17 cellular contexts compared by ENCODE assay signal in the genomic region with DNA sequence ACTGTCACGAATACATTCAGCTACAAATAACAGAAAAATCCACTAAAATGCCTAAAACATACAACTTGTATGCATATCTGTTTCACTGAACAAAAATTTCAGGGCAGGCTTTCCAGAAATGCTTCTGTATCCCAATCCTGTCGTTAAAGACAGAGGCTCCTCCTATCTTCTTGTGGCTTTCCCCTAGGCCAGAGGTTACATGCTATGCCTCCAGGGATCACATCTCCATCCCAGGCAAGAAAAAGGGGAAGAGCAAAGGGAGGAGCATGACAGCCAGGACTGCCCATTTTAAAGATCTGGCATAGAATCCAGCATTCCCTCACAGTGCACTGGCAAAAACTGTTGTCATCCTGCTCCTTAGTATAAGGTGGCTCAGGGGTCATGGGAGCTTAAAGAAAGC.
"Had no signal": no experiment of that assay in that cellular context is flagged by ENCODE, and none has a peak within 500 bp of the region (broad histone marks: within the 10 kb centered on the region; RNA-seq: fewer than 3 reads in every experiment).

No MANE protein-coding gene starts in this region.

- H3K4me2 ChIP-seq: hepatocyte had no signal

- DNase-seq: activated CD4-positive, alpha-beta T cell treated with anti-CD3 and anti-CD28 coated beads, Interleukin-2, amount 50 U/mL, for 1 hour; activated CD8-positive, alpha-beta memory T cell treated with anti-CD3 and anti-CD28 coated beads for 24 hours; activated naive CD8-positive, alpha-beta T cell treated with anti-CD3 and anti-CD28 coated beads, Interleukin-2, amount 10 ng/mL, durations not matched to agents 7 days and 5 days; anterior cingulate cortex; brain microvascular endothelial cell; effector memory CD4-positive, alpha-beta T cell; islet precursor cell; natural killer cell; small intestine; stimulated activated naive CD8-positive, alpha-beta T cell treated with anti-CD3 and anti-CD28 coated beads, Interleukin-15, amount 100 ng/mL, for 72 hours; T-helper 2 cell; testis; upper lobe of right lung had no signal

- H3K36me3 ChIP-seq: brain microvascular endothelial cell, left lung, neutrophil, upper lobe of right lung had no signal

- H3K4me3 ChIP-seq: hepatocyte, left lung, testis, upper lobe of right lung had no signal

- H3K79me2 ChIP-seq: hepatocyte had no signal

- H3K27me3 ChIP-seq: brain microvascular endothelial cell, hepatocyte, left lung, neutrophil, testis, upper lobe of right lung had no signal

- H2AFZ ChIP-seq: hepatocyte had no signal

- H3K9me3 ChIP-seq: neutrophil, testis, upper lobe of right lung had no signal

- H3K4me1 ChIP-seq: left lung, testis, upper lobe of right lung had no signal

- FAIRE-seq: small intestine, TTC549 had no signal

- H3K27ac ChIP-seq: brain microvascular endothelial cell, hepatocyte, left lung, neutrophil, testis, upper lobe of right lung had no signal
